26 cellular contexts compared by ENCODE assay signal in the genomic region with DNA sequence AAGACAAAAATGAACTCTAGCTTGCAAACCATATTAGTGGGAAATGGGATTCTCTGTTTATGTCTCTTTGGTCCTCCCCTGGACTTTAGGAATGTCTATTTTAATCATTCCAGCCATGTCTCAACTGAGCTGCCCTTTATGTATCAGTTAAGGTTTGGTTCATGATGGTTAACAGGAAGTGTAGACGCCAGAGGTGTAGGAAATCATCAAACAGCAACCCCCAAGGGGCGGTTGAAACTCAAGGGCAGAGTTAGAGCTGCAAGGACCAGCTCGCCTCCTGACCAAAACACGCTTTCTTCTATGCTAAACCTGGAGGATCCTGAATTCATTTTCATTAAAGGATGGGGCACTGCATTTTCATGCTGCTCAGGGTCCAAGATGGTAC. TPM values are rescaled to one million over a fixed set of nuclear protein-coding genes. Genes with fewer than 3 reads are reported as not detected.
DNase-seq lines count a peak whose midpoint lies in the region; ATAC-seq, FAIRE-seq and TF ChIP-seq lines count a peak whose summit lies in the region.
"Had no signal": no experiment of that assay in that cellular context is flagged by ENCODE, and none has a peak within 500 bp of the region (broad histone marks: within the 10 kb centered on the region; RNA-seq: fewer than 3 reads in every experiment).

No MANE protein-coding gene starts in this region.

- H3K9me3 Mint-ChIP-seq in stimulated activated naive B cell treated with anti-CD40 and anti-IgM and Interleukin-4, amounts not matched to agents 10 μg/mL and 1 μg/mL and 100 μg/mL, for 72 hours = peaks cover 3 to 7% of the 10 kb centered on the region in 2 donors
- H3K9me3 Mint-ChIP-seq: activated T-helper 17 cell treated with anti-CD3 and anti-CD28 coated beads, Interleukin-2, amount 50 U/mL, for 72 hours had no signal

- no peak overlapping the region for H3K4me2 ChIP-seq in mesenchymal stem cell (ENCODE audit: low read length, poor library complexity, severe bottlenecking)

- no peak overlapping the region for H2AFZ ChIP-seq in mesenchymal stem cell (ENCODE audit: low read depth, low read length)

- H3K4me3 Mint-ChIP-seq in stimulated activated naive B cell treated with anti-CD40 and anti-IgM and Interleukin-4, amounts not matched to agents 10 μg/mL and 1 μg/mL and 100 μg/mL, for 72 hours = no peak overlapping the region
- H3K4me3 Mint-ChIP-seq: activated CD8-positive, alpha-beta memory T cell treated with anti-CD3 and anti-CD28 coated beads, Interleukin-2, amount 10 ng/mL, durations not matched to agents 7 days and 5 days; activated T-helper 17 cell treated with anti-CD3 and anti-CD28 coated beads, Interleukin-2, amount 50 U/mL, for 72 hours; CD8-positive, alpha-beta T cell; naive B cell; stimulated activated effector memory CD8-positive, alpha-beta T cell treated with anti-CD3 and anti-CD28 coated beads, Interleukin-12 subunit alpha, Interleukin-12 subunit beta, amount 100 ng/mL, for 72 hours had no signal

- peak; percentile 20; the same call in 1 of the 2 replicates for TF ChIP-seq POLR2A in GM12892 (IDR thresholded peaks at IDR 0.05; ENCODE audit: low read depth, low read length)

- no peaks in the 10 kb centered on the region for H3K79me1 ChIP-seq in mesenchymal stem cell (replicated peaks; ENCODE audit: low read length, poor library complexity, severe bottlenecking)

- no peak overlapping the region for H4K8ac ChIP-seq in mesenchymal stem cell (ENCODE audit: low read length)

- peaks cover 5 to 7% of the 10 kb centered on the region in 2 donors for H3K36me3 Mint-ChIP-seq in stimulated activated naive B cell treated with anti-CD40 and anti-IgM and Interleukin-4, amounts not matched to agents 10 μg/mL and 1 μg/mL and 100 μg/mL, for 72 hours
- H3K36me3 Mint-ChIP-seq: CD8-positive, alpha-beta T cell; stimulated activated effector memory CD8-positive, alpha-beta T cell treated with anti-CD3 and anti-CD28 coated beads, Interleukin-12 subunit alpha, Interleukin-12 subunit beta, amount 100 ng/mL, for 72 hours had no signal

- peak overlapping the region; percentile 2 to 65 for H3K4ac ChIP-seq in mesenchymal stem cell (ENCODE audit: low read depth in 1 of 2, low read length in 2 of 2)

- no peak overlapping the region for H3K27ac ChIP-seq in AG04450 (ENCODE audit: low read depth, low read length)
- no peak overlapping the region for H3K27ac ChIP-seq in mesenchymal stem cell (ENCODE audit: low read length, poor library complexity, severe bottlenecking)
- H3K27ac ChIP-seq: right lobe of liver had no signal

- peaks cover 0 to 17% of the 10 kb centered on the region in 2 donors for H3K27me3 Mint-ChIP-seq in stimulated activated naive B cell treated with anti-CD40 and anti-IgM and Interleukin-4, amounts not matched to agents 10 μg/mL and 1 μg/mL and 100 μg/mL, for 72 hours
- H3K27me3 Mint-ChIP-seq: IgD-negative memory B cell had no signal

- CTCF ChIA-PET in AG04450 (lab: Charles Lee) = no interaction called here

- H2AK5ac ChIP-seq in mesenchymal stem cell (ENCODE audit: low read length, severe bottlenecking) = peak overlapping the region; percentile 86

- H2BK5ac ChIP-seq in mesenchymal stem cell (ENCODE audit: low read depth, low read length, poor library complexity, severe bottlenecking) = peak overlapping the region; percentile 47

- H3K14ac ChIP-seq in mesenchymal stem cell (ENCODE audit: low read length in 2 of 2) = no peak overlapping the region

- POLR2A ChIA-PET in AG04450 (lab: Yijun Ruan, JAX) = interaction anchor here (1.0 to 2.8 kb wide), 6 partner anchors 16 to 56 kb away, joined by 3 to 15 read pairs (median 10); no protein-coding TSS in a partner anchor

- FAIRE-seq in GM12892 (lab: Jason Lieb, UNC) = no peak
- FAIRE-seq: endothelial cell of umbilical vein, frontal cortex had no signal

- H3K4me1 ChIP-seq in adipocyte (ENCODE audit: control insufficient read depth, insufficient read depth, low read length) = peaks cover 46% of the 10 kb centered on the region
- peaks cover 32% of the 10 kb centered on the region for H3K4me1 ChIP-seq in mesenchymal stem cell (ENCODE audit: control insufficient read depth, insufficient read depth, low read depth, low read length)
- H3K4me1 ChIP-seq: right lobe of liver had no signal

- H3K36me3 ChIP-seq in adipocyte (ENCODE audit: control insufficient read depth, insufficient read depth, low read length, severe bottlenecking) = no peaks in the 10 kb centered on the region
- no peaks in the 10 kb centered on the region for H3K36me3 ChIP-seq in mesenchymal stem cell (ENCODE audit: control insufficient read depth in 1 of 2, insufficient read depth in 2 of 2, low read depth in 1 of 2, low read length in 2 of 2)
- H3K36me3 ChIP-seq: right lobe of liver, thoracic aorta had no signal

- H3K9ac ChIP-seq in adipocyte (ENCODE audit: low read length) (no peak overlapping the region), mesenchymal stem cell (ENCODE audit: low read length) (no peak overlapping the region)

- H3K27me3 ChIP-seq in AG04450 (ENCODE audit: control insufficient read depth, insufficient read depth, low read length) (no peaks in the 10 kb centered on the region), adipocyte (replicated peaks; ENCODE audit: control insufficient read depth, insufficient read depth, low read length) (no peaks in the 10 kb centered on the region), mesenchymal stem cell (ENCODE audit: control insufficient read depth in 1 of 2, insufficient read depth in 1 of 2, low read length in 2 of 2) (no peaks in the 10 kb centered on the region)
- H3K27me3 ChIP-seq: right lobe of liver had no signal

- no peak overlapping the region for H3K27ac Mint-ChIP-seq in stimulated activated naive B cell treated with anti-CD40 and anti-IgM and Interleukin-4, amounts not matched to agents 10 μg/mL and 1 μg/mL and 100 μg/mL, for 72 hours
- H3K27ac Mint-ChIP-seq: activated CD8-positive, alpha-beta memory T cell treated with anti-CD3 and anti-CD28 coated beads, Interleukin-2, amount 10 ng/mL, durations not matched to agents 7 days and 5 days; activated T-helper 17 cell treated with anti-CD3 and anti-CD28 coated beads, Interleukin-2, amount 50 U/mL, for 72 hours; CD8-positive, alpha-beta T cell; IgD-negative memory B cell; stimulated activated effector memory CD8-positive, alpha-beta T cell treated with anti-CD3 and anti-CD28 coated beads, Interleukin-12 subunit alpha, Interleukin-12 subunit beta, amount 100 ng/mL, for 72 hours had no signal

- peak overlapping the region; percentile 20 for H2BK120ac ChIP-seq in mesenchymal stem cell (ENCODE audit: low read depth, low read length)

- no peak for ATAC-seq in stimulated activated naive B cell treated with anti-CD40 and anti-IgM and Interleukin-4, amounts not matched to agents 10 μg/mL and 1 μg/mL and 100 μg/mL, for 72 hours (replicated peaks)
- no peak for ATAC-seq in GM21367 (IDR thresholded peaks at IDR 0.05; ENCODE audit: unreplicated experiment)
- ATAC-seq: activated CD8-positive, alpha-beta memory T cell treated with anti-CD3 and anti-CD28 coated beads, Interleukin-2, amount 10 ng/mL, durations not matched to agents 7 days and 5 days; activated T-helper 17 cell treated with anti-CD3 and anti-CD28 coated beads, Interleukin-2, amount 50 U/mL, for 72 hours; CD8-positive, alpha-beta T cell; right lobe of liver; Right ventricle myocardium inferior; stimulated activated effector memory CD8-positive, alpha-beta T cell treated with anti-CD3 and anti-CD28 coated beads, Interleukin-12 subunit alpha, Interleukin-12 subunit beta, amount 100 ng/mL, for 72 hours had no signal

- H2BK12ac ChIP-seq in mesenchymal stem cell (ENCODE audit: low read length in 2 of 2) = peak overlapping the region; percentile 14 to 75

- TF ChIP-seq CTCF in AG04450 (IDR thresholded peaks at IDR 0.05; ENCODE audit: low read depth, low read length) = no peak

- WGBS in mesenchymal stem cell = 84% methylated on average over 4 of the region's 4 CpGs

- no peaks in the 10 kb centered on the region for H3K9me3 ChIP-seq in AG04450 (ENCODE audit: control insufficient read depth, insufficient read depth, low read length)
- H3K9me3 ChIP-seq in adipocyte (ENCODE audit: control insufficient read depth, low read length) = no peaks in the 10 kb centered on the region
- H3K9me3 ChIP-seq in mesenchymal stem cell (ENCODE audit: control insufficient read depth, low read length) = no peaks in the 10 kb centered on the region
- H3K9me3 ChIP-seq: right lobe of liver had no signal

- DNase-seq in AG04450 (ENCODE audit: low read depth, low spot score) (no peak), GM12892 (ENCODE audit: insufficient read length) (no peak), adipocyte (ENCODE audit: low read depth) (no peak), mesenchymal stem cell (no peak)
- no peak for DNase-seq in activated naive CD4-positive, alpha-beta T cell treated with Interleukin-2 at 50 U/mL for 16 hours
- DNase-seq in stimulated activated CD4-positive, alpha-beta T cell treated with anti-CD3 and anti-CD28 coated beads, Interleukin-2, amount 100 ng/mL, for 48 hours = no peak
- DNase-seq in stimulated activated naive B cell treated with anti-CD40 and anti-IgM and Interleukin-4, amounts not matched to agents 10 μg/mL and 1 μg/mL and 100 μg/mL, for 72 hours = no peak
- DNase-seq: activated CD8-positive, alpha-beta memory T cell treated with anti-CD3 and anti-CD28 coated beads, Interleukin-2, amount 10 ng/mL, durations not matched to agents 7 days and 5 days; CD8-positive, alpha-beta T cell; dermis blood vessel endothelial cell; DMS53; kidney glomerular epithelial cell; mammary epithelial cell; MV-4-11; naive B cell; NCI-H1694; NCI-H2171 treated with DMSO at 0.1 percent for 48 hours; right lobe of liver had no signal

- H3K23ac ChIP-seq in mesenchymal stem cell (ENCODE audit: low read length in 2 of 2) = no peak overlapping the region

- H3K4me3 ChIP-seq in AG04450 (ENCODE audit: low read depth, low read length) (peak overlapping the region; percentile 10; the same call in 1 of the 2 replicates), adipocyte (ENCODE audit: low read length) (peak overlapping the region; percentile 64), mesenchymal stem cell (ENCODE audit: insufficient read depth in 1 of 2, low read depth in 1 of 2, low read length in 2 of 2) (peak overlapping the region in 1 of 2 experiments; percentile 25)
- H3K4me3 ChIP-seq: right lobe of liver, thoracic aorta had no signal

- no peak overlapping the region for H2BK15ac ChIP-seq in mesenchymal stem cell (ENCODE audit: low read depth, poor library complexity, severe bottlenecking)

- H3K4me1 Mint-ChIP-seq in stimulated activated naive B cell treated with anti-CD40 and anti-IgM and Interleukin-4, amounts not matched to agents 10 μg/mL and 1 μg/mL and 100 μg/mL, for 72 hours = peaks cover 54 to 58% of the 10 kb centered on the region in 2 donors

- H3K18ac ChIP-seq in mesenchymal stem cell (ENCODE audit: low read depth in 1 of 2, low read length in 2 of 2) = peak overlapping the region; percentile 23 to 95

- H4K91ac ChIP-seq in mesenchymal stem cell (ENCODE audit: low read length) = no peak overlapping the region

RNA-seq across cellular contexts. Expression of a gene that starts 53.7 kb away (rescaled TPM):
- 98.3 and 112 TPM in 2 replicates for polyA plus RNA-seq in AG04450 (2011; rRNA removed)
- polyA minus RNA-seq in AG04450 (2011; rRNA and poly(A)+ RNA removed) = 162 and 188 TPM in 2 replicates
- 13.3 TPM for polyA plus RNA-seq in GM12892 (2012; ENCODE audit: missing spikeins)
- 134 TPM for polyA plus RNA-seq in mesenchymal stem cell (2013, experiment 1 of 2)
- polyA plus RNA-seq in mesenchymal stem cell (2013, experiment 2 of 2) = 130 TPM
